Comparison of ENCODE assay signal across 9 cellular contexts in the genomic region with DNA sequence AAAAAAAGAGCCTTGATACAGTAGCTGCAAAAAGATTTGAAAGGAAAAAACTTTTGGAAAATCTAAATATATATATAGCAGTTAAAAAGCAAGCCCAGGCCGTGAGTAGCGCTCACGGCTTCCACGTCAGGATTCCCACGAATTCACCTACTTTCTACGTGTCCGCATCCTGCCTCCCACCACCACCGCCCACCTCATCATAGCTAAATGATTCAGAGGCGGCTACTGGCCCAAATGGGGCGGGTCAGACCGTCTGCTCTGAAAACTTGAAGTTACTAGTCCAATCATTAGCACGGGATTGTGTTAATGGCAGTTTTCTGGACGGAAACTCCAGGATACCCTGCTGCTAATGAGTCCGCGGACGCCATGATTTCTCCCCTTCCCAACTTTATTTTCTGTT. TPM values are rescaled to one million over a fixed set of nuclear protein-coding genes. Genes with fewer than 3 reads are reported as not detected.
A peak's percentile ranks its signal among the peaks of the same experiment; 100 is the strongest.
DNase-seq lines count a peak whose midpoint lies in the region; ATAC-seq and TF ChIP-seq lines count a peak whose summit lies in the region.
"Had no signal": no experiment of that assay in that cellular context is flagged by ENCODE, and none has a peak within 500 bp of the region (broad histone marks: within the 10 kb centered on the region; RNA-seq: fewer than 3 reads in every experiment).

No MANE protein-coding gene starts in this region.

- POLR2A ChIA-PET in activated CD4-positive, alpha-beta T cell treated with anti-CD3 and anti-CD28 coated beads for 36 hours (lab: Charles Lee), result interaction anchor here (1.4 kb wide), 1 partner anchor 97 kb away, joined by 4 read pairs; no protein-coding TSS in a partner anchor

- H3K4me2 ChIP-seq in KMS-11, result peak overlapping the region; percentile 96
- peak overlapping the region; percentile 95 for H3K4me2 ChIP-seq in neural progenitor cell

- no peak for ATAC-seq in activated CD4-positive, alpha-beta T cell treated with anti-CD3 and anti-CD28 coated beads for 36 hours
- ATAC-seq in activated naive CD8-positive, alpha-beta T cell treated with anti-CD3 and anti-CD28 coated beads, Interleukin-2, amount 50 U/mL, for 24 hours, result no peak
- ATAC-seq in HG02973 (IDR thresholded peaks at IDR 0.05; ENCODE audit: unreplicated experiment), result no peak
- ATAC-seq in HG02759 (IDR thresholded peaks at IDR 0.05; ENCODE audit: unreplicated experiment), result no peak

- intact Hi-C loops in activated CD4-positive, alpha-beta T cell treated with anti-CD3 and anti-CD28 coated beads for 36 hours (cut with DNase I, micrococcal nuclease), result loop anchor here (5.0 to 10.0 kb wide), 4 partner anchors 57 to 1633 kb away; partner anchors contain the start of genes ARV1 (in 1 of the 2), RNF187 (in 1 of the 2) and TTC13 (in 1 of the 2)

- H3K79me2 ChIP-seq in KMS-11 (ENCODE audit: insufficient read depth, low read depth) (no peaks in the 10 kb centered on the region), neural progenitor cell (ENCODE audit: low read depth) (peaks cover 23% of the 10 kb centered on the region)

- H2AFZ ChIP-seq in KMS-11 (ENCODE audit: low read depth) (peak overlapping the region; percentile 87), neural progenitor cell (replicated peaks) (no peak overlapping the region)

- TF ChIP-seq CTCF in KMS-11 (conservative IDR thresholded peaks at IDR 0.05; ENCODE audit: low read depth, low read length) (no peak), neural progenitor cell (IDR thresholded peaks at IDR 0.05) (no peak)

- H3F3A ChIP-seq in neural progenitor cell (ENCODE audit: low read depth), result peaks cover 34% of the 10 kb centered on the region

- peaks cover 24% of the 10 kb centered on the region for H3K4me1 ChIP-seq in KMS-11 (ENCODE audit: low read depth, poor library complexity, severe bottlenecking)
- H3K4me1 ChIP-seq in neural progenitor cell, result peaks cover 20% of the 10 kb centered on the region

- no peaks in the 10 kb centered on the region for H3K36me3 ChIP-seq in KMS-11 (ENCODE audit: insufficient read depth)
- H3K36me3 ChIP-seq in neural progenitor cell, result no peaks in the 10 kb centered on the region

- peak overlapping the region; percentile 88 for H3K4me3 Mint-ChIP-seq in activated CD4-positive, alpha-beta T cell treated with anti-CD3 and anti-CD28 coated beads for 36 hours
- H3K4me3 Mint-ChIP-seq in activated naive CD8-positive, alpha-beta T cell treated with anti-CD3 and anti-CD28 coated beads, Interleukin-2, amount 50 U/mL, for 24 hours, result peak overlapping the region; percentile 79
- peak overlapping the region; percentile 87 for H3K4me3 Mint-ChIP-seq in neural progenitor cell

- H3K36me3 Mint-ChIP-seq in activated CD4-positive, alpha-beta T cell treated with anti-CD3 and anti-CD28 coated beads for 36 hours (ENCODE audit: low read depth), result peaks cover 6% of the 10 kb centered on the region
- no peaks in the 10 kb centered on the region for H3K36me3 Mint-ChIP-seq in activated naive CD8-positive, alpha-beta T cell treated with anti-CD3 and anti-CD28 coated beads, Interleukin-2, amount 50 U/mL, for 24 hours (ENCODE audit: low read depth)
- no peaks in the 10 kb centered on the region for H3K36me3 Mint-ChIP-seq in neural progenitor cell

- peaks cover 2% of the 10 kb centered on the region for H3K9me3 Mint-ChIP-seq in activated CD4-positive, alpha-beta T cell treated with anti-CD3 and anti-CD28 coated beads for 36 hours (ENCODE audit: low read depth)
- H3K9me3 Mint-ChIP-seq in activated naive CD8-positive, alpha-beta T cell treated with anti-CD3 and anti-CD28 coated beads, Interleukin-2, amount 50 U/mL, for 24 hours, result peaks cover 6% of the 10 kb centered on the region
- H3K9me3 Mint-ChIP-seq in neural progenitor cell, result peaks cover 5% of the 10 kb centered on the region

- no peaks in the 10 kb centered on the region for H3K9me3 ChIP-seq in neural progenitor cell (ENCODE audit: low read depth)

- H3K4me3 ChIP-seq in KMS-11 (IDR thresholded peaks at IDR 0.05; ENCODE audit: insufficient read depth, low read depth, low read length), result no peak overlapping the region
- peak overlapping the region; percentile 88 for H3K4me3 ChIP-seq in neural progenitor cell

- peaks cover 27% of the 10 kb centered on the region for H3K4me1 Mint-ChIP-seq in activated CD4-positive, alpha-beta T cell treated with anti-CD3 and anti-CD28 coated beads for 36 hours
- peaks cover 29% of the 10 kb centered on the region for H3K4me1 Mint-ChIP-seq in activated naive CD8-positive, alpha-beta T cell treated with anti-CD3 and anti-CD28 coated beads, Interleukin-2, amount 50 U/mL, for 24 hours
- peaks cover 26% of the 10 kb centered on the region for H3K4me1 Mint-ChIP-seq in neural progenitor cell

- H4K20me1 ChIP-seq in KMS-11 (ENCODE audit: insufficient read depth) (no peaks in the 10 kb centered on the region), neural progenitor cell (ENCODE audit: low read depth) (peaks cover 26% of the 10 kb centered on the region)

- H3K27me3 Mint-ChIP-seq in activated CD4-positive, alpha-beta T cell treated with anti-CD3 and anti-CD28 coated beads for 36 hours, result peaks cover 11% of the 10 kb centered on the region
- peaks cover 12% of the 10 kb centered on the region for H3K27me3 Mint-ChIP-seq in activated naive CD8-positive, alpha-beta T cell treated with anti-CD3 and anti-CD28 coated beads, Interleukin-2, amount 50 U/mL, for 24 hours
- peaks cover 13% of the 10 kb centered on the region for H3K27me3 Mint-ChIP-seq in neural progenitor cell (ENCODE audit: insufficient read depth, low read depth)

- H3K27me3 ChIP-seq in KMS-11 (ENCODE audit: insufficient read depth, low read depth), result peaks cover 6% of the 10 kb centered on the region
- H3K27me3 ChIP-seq in neural progenitor cell, result peaks cover 21% of the 10 kb centered on the region

- CTCF ChIA-PET in activated CD4-positive, alpha-beta T cell treated with anti-CD3 and anti-CD28 coated beads for 36 hours (lab: Charles Lee), result no interaction called here

- H3K27ac Mint-ChIP-seq in activated CD4-positive, alpha-beta T cell treated with anti-CD3 and anti-CD28 coated beads for 36 hours, result no peak overlapping the region
- no peak overlapping the region for H3K27ac Mint-ChIP-seq in activated naive CD8-positive, alpha-beta T cell treated with anti-CD3 and anti-CD28 coated beads, Interleukin-2, amount 50 U/mL, for 24 hours
- H3K27ac Mint-ChIP-seq in neural progenitor cell, result no peak overlapping the region

- H3K9ac ChIP-seq in KMS-11 (peak overlapping the region; percentile 56; the same call in 1 of the 2 replicates), neural progenitor cell (no peak overlapping the region)

- DNase-seq in activated CD4-positive, alpha-beta T cell treated with anti-CD3 and anti-CD28 coated beads for 36 hours, result peak; percentile 43
- no peak for DNase-seq in activated CD4-positive, alpha-beta T cell treated with anti-CD3 and anti-CD28 coated beads, Interleukin-2, amount 50 U/mL, for 1 hour
- DNase-seq in activated naive CD8-positive, alpha-beta T cell treated with anti-CD3 and anti-CD28 coated beads, Interleukin-2, amount 50 U/mL, for 24 hours, result peak; percentile 20
- no peak for DNase-seq in neural progenitor cell (ENCODE audit: low spot score)
- no peak for DNase-seq in COR-L47 (lab: John Stamatoyannopoulos, UW)
- DNase-seq: NCI-H1092 treated with DMSO at 0.1 percent for 48 hours had no signal

- H3K27ac ChIP-seq in KMS-11 (no peak overlapping the region), neural progenitor cell (no peak overlapping the region)

RNA-seq across cellular contexts. Expression of gene CCSAP, which starts 1.3 kb away (rescaled TPM):
- 1 to 10 TPM; 7.9 to 8.4 TPM for total RNA-seq in activated CD4-positive, alpha-beta T cell treated with anti-CD3 and anti-CD28 coated beads for 36 hours
- 19.6 and 34.4 TPM in 2 replicates for total RNA-seq in neural progenitor cell (ENCODE audit: low replicate concordance)

Comparison
In these comparisons a context has a peak if more than half of its experiments do, and no peak if none do; other contexts are left out.
1. DNase-seq: peak in activated CD4-positive, alpha-beta T cell treated with anti-CD3 and anti-CD28 coated beads for 36 hours (single experiment) and activated naive CD8-positive, alpha-beta T cell treated with anti-CD3 and anti-CD28 coated beads, Interleukin-2, amount 50 U/mL, for 24 hours (single experiment); none in activated CD4-positive, alpha-beta T cell treated with anti-CD3 and anti-CD28 coated beads, Interleukin-2, amount 50 U/mL, for 1 hour (single experiment), neural progenitor cell (single experiment) and COR-L47 (single experiment).
2. Peak in every context shown above with its lines, with median percentiles within 50 percentile points of each other: H3K4me3 Mint-ChIP-seq.